Comparison of ENCODE assay signal across 8 cellular contexts in genomic region chr14:77303417-77304156, GRCh38.
DNase-seq lines count a peak whose midpoint lies in the region; ATAC-seq, FAIRE-seq and TF ChIP-seq lines count a peak whose summit lies in the region.

No MANE protein-coding gene starts in this region.

- ATAC-seq in GM21825 (IDR thresholded peaks at IDR 0.05; ENCODE audit: unreplicated experiment) (no peak), GM18519 (IDR thresholded peaks at IDR 0.05; ENCODE audit: low FRiP score, unreplicated experiment) (no peak)

- DNase-seq in NK-92 treated with Interleukin-12 subunit alpha and Interleukin-12 subunit beta, amount 100 ng/mL, for 24 hours (lab: John Stamatoyannopoulos, UW): peak; percentile 35
- DNase-seq in NK-92 (lab: John Stamatoyannopoulos, UW; ENCODE audit: unreplicated experiment) (no peak), HTR-8/SVneo (ENCODE audit: insufficient read length, low spot score) (peak; percentile 96), foreskin fibroblast (peak; percentile 92 to 95)
- DNase-seq in activated CD4-positive, alpha-beta T cell treated with anti-CD3 and anti-CD28 coated beads, Interleukin-2, amount 50 U/mL, for 48 hours: peak; percentile 40 to 60
- DNase-seq in stimulated activated CD4-positive, alpha-beta T cell treated with anti-CD3 and anti-CD28 coated beads, Interleukin-2, amount 100 ng/mL, for 48 hours: peak; percentile 23

- TF ChIP-seq CTCF in foreskin fibroblast (IDR thresholded peaks at IDR 0.05; ENCODE audit: low read depth, low read length): no peak

- H3K4me3 ChIP-seq in foreskin fibroblast (ENCODE audit: low read depth in 1 of 2, low read length in 2 of 2): no peak overlapping the region

- FAIRE-seq in HTR-8/SVneo (lab: Jason Lieb, UNC): peak; percentile 85
